ENCODE assay signal across 1 cellular context in the genomic region with DNA sequence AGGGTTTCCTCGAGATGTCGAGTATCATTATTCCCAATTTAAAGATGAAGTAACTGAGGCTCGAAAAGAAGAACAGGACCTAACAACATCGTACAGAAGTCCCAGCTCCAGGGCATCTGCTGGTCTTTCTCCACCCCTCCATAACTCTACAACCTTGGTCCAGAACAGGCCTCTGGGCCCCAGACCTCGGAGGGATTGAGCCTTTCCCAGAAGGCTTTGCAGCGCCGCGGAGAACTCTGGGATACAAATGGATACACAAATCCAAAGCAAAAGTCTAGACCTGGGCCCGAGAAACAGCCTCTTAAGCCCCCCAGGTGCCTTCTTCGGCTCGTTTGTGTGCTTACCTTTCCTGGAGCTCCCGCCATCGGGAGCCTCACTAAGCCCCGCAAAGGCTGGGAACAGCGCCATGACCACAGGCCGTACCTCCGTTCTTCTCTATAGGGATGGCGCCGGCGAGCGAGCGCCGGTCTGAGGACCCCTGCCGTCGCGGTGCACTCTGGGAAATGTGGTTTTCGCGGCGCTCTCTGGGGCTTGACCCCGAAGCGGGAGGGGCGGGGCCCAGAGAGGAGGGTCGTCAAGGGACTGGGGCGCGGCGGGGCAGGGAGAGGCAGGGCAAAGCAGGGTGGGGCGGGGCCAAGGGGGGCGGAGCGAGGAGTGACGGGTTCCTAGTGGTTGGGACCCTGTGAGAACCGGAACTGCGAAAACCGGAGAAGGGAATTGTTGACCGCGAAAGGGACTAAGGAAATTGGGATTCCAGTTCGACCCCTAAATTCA.
TF ChIP-seq lines count a peak whose summit lies in the region.

TSS of gene NRDE2 (minus strand) at position 445 of the 774 bp plus-strand sequence. CDS start at position 408, 37 bp downstream.

TF ChIP-seq in HepG2, 621 proteins besides CTCF, POLR2A, EP300 and RAD21 (continued from another document and continues in another):
- TF ChIP-seq PATZ1 (CRISPR knock-in tag; IDR thresholded peaks at IDR 0.05) (no peak), NR2C2 (CRISPR knock-in tag; IDR thresholded peaks at IDR 0.05; ENCODE audit: borderline replicate concordance) (peak; percentile 95), PRDM4 (CRISPR knock-in tag; IDR thresholded peaks at IDR 0.05; ENCODE audit: borderline replicate concordance) (0 out of 2 replicates have a peak, but pooled peaks have one; percentile 47), TMF1 (CRISPR knock-in tag; IDR thresholded peaks at IDR 0.05; ENCODE audit: low read depth) (no peak), ZNF207 (IDR thresholded peaks at IDR 0.05; ENCODE audit: borderline replicate concordance) (no peak), ZNF446 (CRISPR knock-in tag; IDR thresholded peaks at IDR 0.05) (no peak), ZNF672 (CRISPR knock-in tag; IDR thresholded peaks at IDR 0.05) (no peak), BCL6 (CRISPR knock-in tag; IDR thresholded peaks at IDR 0.05) (0 out of 2 replicates have a peak, but pooled peaks have one; percentile 8), IRF2 (CRISPR knock-in tag; IDR thresholded peaks at IDR 0.05) (peak; percentile 67; the same call in 1 of the 2 replicates), ZNF501 (CRISPR knock-in tag; IDR thresholded peaks at IDR 0.05) (peak; percentile 92), ZNF414 (CRISPR knock-in tag; IDR thresholded peaks at IDR 0.05) (peak; percentile 42), ZNF34 (CRISPR knock-in tag; IDR thresholded peaks at IDR 0.05; ENCODE audit: borderline replicate concordance) (no peak), RFXAP (CRISPR knock-in tag; IDR thresholded peaks at IDR 0.05; ENCODE audit: borderline replicate concordance) (peak; percentile 63; the same call in 1 of the 2 replicates), ZFP37 (CRISPR knock-in tag; IDR thresholded peaks at IDR 0.05; ENCODE audit: borderline replicate concordance) (no peak), RARA (CRISPR knock-in tag; IDR thresholded peaks at IDR 0.05) (peak; percentile 43), MEF2D (CRISPR knock-in tag; IDR thresholded peaks at IDR 0.05) (no peak), THYN1 (CRISPR knock-in tag; IDR thresholded peaks at IDR 0.05; ENCODE audit: borderline replicate concordance, low read depth) (no peak), MXD4 (CRISPR knock-in tag; IDR thresholded peaks at IDR 0.05) (no peak), GRHL1 (CRISPR knock-in tag; conservative IDR thresholded peaks at IDR 0.05) (no peak), RNF2 (conservative IDR thresholded peaks at IDR 0.05; ENCODE audit: low read depth) (no peak), ZNF263 (CRISPR knock-in tag; IDR thresholded peaks at IDR 0.05) (0 out of 2 replicates have a peak, but pooled peaks have one; percentile 7), HNRNPLL (IDR thresholded peaks at IDR 0.05; ENCODE audit: low read depth, low read length, poor library complexity, severe bottlenecking) (peak; percentile 34), SRF (IDR thresholded peaks at IDR 0.05; ENCODE audit: low read depth, low read length) (no peak), PAX8 (CRISPR knock-in tag; IDR thresholded peaks at IDR 0.05; ENCODE audit: borderline replicate concordance) (0 out of 2 replicates have a peak, but pooled peaks have one; percentile 23), RORA (CRISPR knock-in tag; IDR thresholded peaks at IDR 0.05) (no peak), ZNF12 (CRISPR knock-in tag; IDR thresholded peaks at IDR 0.05) (no peak; the same call in 1 of the 2 replicates), ZMYM4 (CRISPR knock-in tag; IDR thresholded peaks at IDR 0.05) (peak; percentile 11; the same call in 1 of the 2 replicates), ZBTB34 (CRISPR knock-in tag; IDR thresholded peaks at IDR 0.05) (no peak)
- TF ChIP-seq, protein P1, sequence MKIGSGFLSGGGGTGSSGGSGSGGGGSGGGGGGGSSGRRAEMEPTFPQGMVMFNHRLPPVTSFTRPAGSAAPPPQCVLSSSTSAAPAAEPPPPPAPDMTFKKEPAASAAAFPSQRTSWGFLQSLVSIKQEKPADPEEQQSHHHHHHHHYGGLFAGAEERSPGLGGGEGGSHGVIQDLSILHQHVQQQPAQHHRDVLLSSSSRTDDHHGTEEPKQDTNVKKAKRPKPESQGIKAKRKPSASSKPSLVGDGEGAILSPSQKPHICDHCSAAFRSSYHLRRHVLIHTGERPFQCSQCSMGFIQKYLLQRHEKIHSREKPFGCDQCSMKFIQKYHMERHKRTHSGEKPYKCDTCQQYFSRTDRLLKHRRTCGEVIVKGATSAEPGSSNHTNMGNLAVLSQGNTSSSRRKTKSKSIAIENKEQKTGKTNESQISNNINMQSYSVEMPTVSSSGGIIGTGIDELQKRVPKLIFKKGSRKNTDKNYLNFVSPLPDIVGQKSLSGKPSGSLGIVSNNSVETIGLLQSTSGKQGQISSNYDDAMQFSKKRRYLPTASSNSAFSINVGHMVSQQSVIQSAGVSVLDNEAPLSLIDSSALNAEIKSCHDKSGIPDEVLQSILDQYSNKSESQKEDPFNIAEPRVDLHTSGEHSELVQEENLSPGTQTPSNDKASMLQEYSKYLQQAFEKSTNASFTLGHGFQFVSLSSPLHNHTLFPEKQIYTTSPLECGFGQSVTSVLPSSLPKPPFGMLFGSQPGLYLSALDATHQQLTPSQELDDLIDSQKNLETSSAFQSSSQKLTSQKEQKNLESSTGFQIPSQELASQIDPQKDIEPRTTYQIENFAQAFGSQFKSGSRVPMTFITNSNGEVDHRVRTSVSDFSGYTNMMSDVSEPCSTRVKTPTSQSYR (CRISPR knock-in tag; IDR thresholded peaks at IDR 0.05; ENCODE audit: borderline replicate concordance) = no peak
- TF ChIP-seq, protein P2, sequence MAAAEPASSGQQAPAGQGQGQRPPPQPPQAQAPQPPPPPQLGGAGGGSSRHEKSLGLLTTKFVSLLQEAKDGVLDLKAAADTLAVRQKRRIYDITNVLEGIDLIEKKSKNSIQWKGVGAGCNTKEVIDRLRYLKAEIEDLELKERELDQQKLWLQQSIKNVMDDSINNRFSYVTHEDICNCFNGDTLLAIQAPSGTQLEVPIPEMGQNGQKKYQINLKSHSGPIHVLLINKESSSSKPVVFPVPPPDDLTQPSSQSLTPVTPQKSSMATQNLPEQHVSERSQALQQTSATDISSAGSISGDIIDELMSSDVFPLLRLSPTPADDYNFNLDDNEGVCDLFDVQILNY (CRISPR knock-in tag; conservative IDR thresholded peaks at IDR 0.05) = no peak
- TF ChIP-seq, protein P3, sequence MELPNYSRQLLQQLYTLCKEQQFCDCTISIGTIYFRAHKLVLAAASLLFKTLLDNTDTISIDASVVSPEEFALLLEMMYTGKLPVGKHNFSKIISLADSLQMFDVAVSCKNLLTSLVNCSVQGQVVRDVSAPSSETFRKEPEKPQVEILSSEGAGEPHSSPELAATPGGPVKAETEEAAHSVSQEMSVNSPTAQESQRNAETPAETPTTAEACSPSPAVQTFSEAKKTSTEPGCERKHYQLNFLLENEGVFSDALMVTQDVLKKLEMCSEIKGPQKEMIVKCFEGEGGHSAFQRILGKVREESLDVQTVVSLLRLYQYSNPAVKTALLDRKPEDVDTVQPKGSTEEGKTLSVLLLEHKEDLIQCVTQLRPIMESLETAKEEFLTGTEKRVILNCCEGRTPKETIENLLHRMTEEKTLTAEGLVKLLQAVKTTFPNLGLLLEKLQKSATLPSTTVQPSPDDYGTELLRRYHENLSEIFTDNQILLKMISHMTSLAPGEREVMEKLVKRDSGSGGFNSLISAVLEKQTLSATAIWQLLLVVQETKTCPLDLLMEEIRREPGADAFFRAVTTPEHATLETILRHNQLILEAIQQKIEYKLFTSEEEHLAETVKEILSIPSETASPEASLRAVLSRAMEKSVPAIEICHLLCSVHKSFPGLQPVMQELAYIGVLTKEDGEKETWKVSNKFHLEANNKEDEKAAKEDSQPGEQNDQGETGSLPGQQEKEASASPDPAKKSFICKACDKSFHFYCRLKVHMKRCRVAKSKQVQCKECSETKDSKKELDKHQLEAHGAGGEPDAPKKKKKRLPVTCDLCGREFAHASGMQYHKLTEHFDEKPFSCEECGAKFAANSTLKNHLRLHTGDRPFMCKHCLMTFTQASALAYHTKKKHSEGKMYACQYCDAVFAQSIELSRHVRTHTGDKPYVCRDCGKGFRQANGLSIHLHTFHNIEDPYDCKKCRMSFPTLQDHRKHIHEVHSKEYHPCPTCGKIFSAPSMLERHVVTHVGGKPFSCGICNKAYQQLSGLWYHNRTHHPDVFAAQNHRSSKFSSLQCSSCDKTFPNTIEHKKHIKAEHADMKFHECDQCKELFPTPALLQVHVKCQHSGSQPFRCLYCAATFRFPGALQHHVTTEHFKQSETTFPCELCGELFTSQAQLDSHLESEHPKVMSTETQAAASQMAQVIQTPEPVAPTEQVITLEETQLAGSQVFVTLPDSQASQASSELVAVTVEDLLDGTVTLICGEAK (IDR thresholded peaks at IDR 0.05) = no peak
- TF ChIP-seq, protein P3 (CRISPR knock-in tag; IDR thresholded peaks at IDR 0.05) = no peak
